In the genomic region with DNA sequence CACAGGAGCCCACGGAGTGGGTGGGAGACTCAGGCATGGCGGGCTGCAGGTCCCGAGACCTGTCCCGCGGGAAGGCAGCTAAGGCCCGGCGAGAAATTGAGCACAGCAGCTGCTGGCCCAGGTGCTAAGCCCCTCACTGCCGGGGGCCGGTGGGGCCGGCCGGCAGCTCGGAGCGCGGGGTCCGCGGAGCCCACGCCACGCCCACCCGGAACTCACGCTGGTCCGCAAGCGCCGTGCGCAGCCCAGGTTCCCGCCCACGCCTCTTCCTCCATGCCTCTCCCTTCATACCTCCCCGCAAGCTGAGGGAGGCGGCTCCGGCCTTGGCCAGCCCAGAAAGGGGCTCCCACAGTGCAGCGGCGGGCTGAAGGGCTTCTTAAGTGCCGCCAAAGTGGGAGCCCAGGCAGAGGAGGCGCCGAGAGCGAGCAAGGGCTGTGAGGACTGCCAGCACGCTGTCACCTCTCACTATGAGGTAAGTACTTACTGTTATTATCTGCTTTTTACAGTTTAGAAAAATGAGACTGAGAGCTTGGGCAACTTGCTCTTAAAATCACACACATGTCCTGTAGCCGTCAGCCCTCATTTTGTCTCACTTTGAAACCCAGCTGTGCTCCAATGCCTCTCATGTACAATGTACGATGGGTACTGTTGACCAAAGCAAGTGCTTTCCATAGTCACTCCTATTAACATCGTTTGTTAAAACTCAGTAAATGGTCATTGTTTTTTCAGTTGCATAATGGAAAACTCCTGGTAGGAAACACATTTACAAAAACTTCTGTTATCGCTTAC, we compare ENCODE assay signal across 1 cellular context.
TF ChIP-seq lines count a peak whose summit lies in the region.

No MANE protein-coding gene starts in this region.

TF ChIP-seq in K562, 482 proteins besides CTCF, POLR2A, EP300 and RAD21 (continued from another document and continues in another):
- TF ChIP-seq POLR2G (IDR thresholded peaks at IDR 0.05; ENCODE audit: low read depth, low read length) (peak; percentile 84), ZC3H8 (IDR thresholded peaks at IDR 0.05) (no peak), MYNN (IDR thresholded peaks at IDR 0.05) (0 out of 2 replicates have a peak, but pooled peaks have one; percentile 56), MYNN (CRISPR knock-in tag; IDR thresholded peaks at IDR 0.05) (no peak), NFE2L1 (tag; IDR thresholded peaks at IDR 0.05; ENCODE audit: borderline replicate concordance, low read depth) (no peak), GABPB1 (CRISPR knock-in tag; IDR thresholded peaks at IDR 0.05) (peak; percentile 27; the same call in 1 of the 2 replicates), ARID2 (IDR thresholded peaks at IDR 0.05) (no peak), MXI1 (IDR thresholded peaks at IDR 0.05; ENCODE audit: low read depth, low read length) (0 out of 2 replicates have a peak, but pooled peaks have one; percentile 29), ZZZ3 (IDR thresholded peaks at IDR 0.05) (no peak), ZNF707 (CRISPR knock-in tag; conservative IDR thresholded peaks at IDR 0.05) (no peak), TAF1 (IDR thresholded peaks at IDR 0.05; ENCODE audit: control insufficient read depth, extremely low read depth, insufficient read depth, low read length, severe bottlenecking) (peak; percentile 61), PCBP2 (IDR thresholded peaks at IDR 0.05; ENCODE audit: low read depth, low read length, poor library complexity, severe bottlenecking) (no peak), RBBP5 (IDR thresholded peaks at IDR 0.05; ENCODE audit: borderline replicate concordance, insufficient read depth, low read length, poor library complexity, severe bottlenecking) (peak; percentile 62), CSDE1 (IDR thresholded peaks at IDR 0.05) (peak in 1 of 2 experiments; percentile 39; a peak in 2 of 4 replicates), HLTF (IDR thresholded peaks at IDR 0.05) (peak; percentile 76; the same call in 1 of the 2 replicates), JUND (IDR thresholded peaks at IDR 0.05; ENCODE audit: borderline replicate concordance, low read depth, low read length) (no peak), JUND (tag; IDR thresholded peaks at IDR 0.05; ENCODE audit: borderline replicate concordance, low read depth, low read length) (no peak), CBX8 (IDR thresholded peaks at IDR 0.05; ENCODE audit: borderline replicate concordance, extremely low read depth, low read depth, low read length, poor library complexity, severe bottlenecking) (no peak), ZNF134 (CRISPR knock-in tag; conservative IDR thresholded peaks at IDR 0.05) (no peak), ZNF408 (CRISPR knock-in tag; IDR thresholded peaks at IDR 0.05; ENCODE audit: low read depth) (no peak), IRF2 (CRISPR knock-in tag; IDR thresholded peaks at IDR 0.05) (no peak), NEUROD1 (IDR thresholded peaks at IDR 0.05; ENCODE audit: borderline replicate concordance, low read depth, low read length, partially characterized antibody) (no peak), ZNF76 (CRISPR knock-in tag; IDR thresholded peaks at IDR 0.05; ENCODE audit: borderline replicate concordance) (no peak), PHB (CRISPR knock-in tag; IDR thresholded peaks at IDR 0.05) (no peak), BCL6 (CRISPR knock-in tag; IDR thresholded peaks at IDR 0.05) (no peak), STAG1 (CRISPR knock-in tag; IDR thresholded peaks at IDR 0.05; ENCODE audit: borderline replicate concordance) (no peak), HDAC8 (tag; IDR thresholded peaks at IDR 0.05) (no peak), HSF4 (CRISPR knock-in tag; IDR thresholded peaks at IDR 0.05; ENCODE audit: borderline replicate concordance) (no peak), ELF4 (CRISPR knock-in tag; IDR thresholded peaks at IDR 0.05) (no peak), NRF1 (conservative IDR thresholded peaks at IDR 0.05 in 1 of 2, IDR thresholded peaks at IDR 0.05 in 1 of 2) (peak; percentile 91 to 92), SNRNP70 (optimal IDR thresholded peaks at IDR 0.05; ENCODE audit: low read depth, low read length) (no peak), CHCHD3 (CRISPR knock-in tag; IDR thresholded peaks at IDR 0.05) (no peak), ZNF140 (CRISPR knock-in tag; IDR thresholded peaks at IDR 0.05) (no peak)
- TF ChIP-seq, protein P1, sequence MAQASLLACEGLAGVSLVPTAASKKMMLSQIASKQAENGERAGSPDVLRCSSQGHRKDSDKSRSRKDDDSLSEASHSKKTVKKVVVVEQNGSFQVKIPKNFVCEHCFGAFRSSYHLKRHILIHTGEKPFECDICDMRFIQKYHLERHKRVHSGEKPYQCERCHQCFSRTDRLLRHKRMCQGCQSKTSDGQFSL (CRISPR knock-in tag; IDR thresholded peaks at IDR 0.05) = no peak
- TF ChIP-seq, protein P1 (tag; IDR thresholded peaks at IDR 0.05) = no peak
- TF ChIP-seq, protein P2, sequence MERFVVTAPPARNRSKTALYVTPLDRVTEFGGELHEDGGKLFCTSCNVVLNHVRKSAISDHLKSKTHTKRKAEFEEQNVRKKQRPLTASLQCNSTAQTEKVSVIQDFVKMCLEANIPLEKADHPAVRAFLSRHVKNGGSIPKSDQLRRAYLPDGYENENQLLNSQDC (CRISPR knock-in tag; IDR thresholded peaks at IDR 0.05) = no peak
- TF ChIP-seq, protein P3, sequence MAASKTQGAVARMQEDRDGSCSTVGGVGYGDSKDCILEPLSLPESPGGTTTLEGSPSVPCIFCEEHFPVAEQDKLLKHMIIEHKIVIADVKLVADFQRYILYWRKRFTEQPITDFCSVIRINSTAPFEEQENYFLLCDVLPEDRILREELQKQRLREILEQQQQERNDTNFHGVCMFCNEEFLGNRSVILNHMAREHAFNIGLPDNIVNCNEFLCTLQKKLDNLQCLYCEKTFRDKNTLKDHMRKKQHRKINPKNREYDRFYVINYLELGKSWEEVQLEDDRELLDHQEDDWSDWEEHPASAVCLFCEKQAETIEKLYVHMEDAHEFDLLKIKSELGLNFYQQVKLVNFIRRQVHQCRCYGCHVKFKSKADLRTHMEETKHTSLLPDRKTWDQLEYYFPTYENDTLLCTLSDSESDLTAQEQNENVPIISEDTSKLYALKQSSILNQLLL (CRISPR knock-in tag; IDR thresholded peaks at IDR 0.05; ENCODE audit: borderline replicate concordance) = no peak
- TF ChIP-seq, protein P4, sequence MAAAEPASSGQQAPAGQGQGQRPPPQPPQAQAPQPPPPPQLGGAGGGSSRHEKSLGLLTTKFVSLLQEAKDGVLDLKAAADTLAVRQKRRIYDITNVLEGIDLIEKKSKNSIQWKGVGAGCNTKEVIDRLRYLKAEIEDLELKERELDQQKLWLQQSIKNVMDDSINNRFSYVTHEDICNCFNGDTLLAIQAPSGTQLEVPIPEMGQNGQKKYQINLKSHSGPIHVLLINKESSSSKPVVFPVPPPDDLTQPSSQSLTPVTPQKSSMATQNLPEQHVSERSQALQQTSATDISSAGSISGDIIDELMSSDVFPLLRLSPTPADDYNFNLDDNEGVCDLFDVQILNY (CRISPR knock-in tag; IDR thresholded peaks at IDR 0.05) = no peak
- TF ChIP-seq, protein P5, sequence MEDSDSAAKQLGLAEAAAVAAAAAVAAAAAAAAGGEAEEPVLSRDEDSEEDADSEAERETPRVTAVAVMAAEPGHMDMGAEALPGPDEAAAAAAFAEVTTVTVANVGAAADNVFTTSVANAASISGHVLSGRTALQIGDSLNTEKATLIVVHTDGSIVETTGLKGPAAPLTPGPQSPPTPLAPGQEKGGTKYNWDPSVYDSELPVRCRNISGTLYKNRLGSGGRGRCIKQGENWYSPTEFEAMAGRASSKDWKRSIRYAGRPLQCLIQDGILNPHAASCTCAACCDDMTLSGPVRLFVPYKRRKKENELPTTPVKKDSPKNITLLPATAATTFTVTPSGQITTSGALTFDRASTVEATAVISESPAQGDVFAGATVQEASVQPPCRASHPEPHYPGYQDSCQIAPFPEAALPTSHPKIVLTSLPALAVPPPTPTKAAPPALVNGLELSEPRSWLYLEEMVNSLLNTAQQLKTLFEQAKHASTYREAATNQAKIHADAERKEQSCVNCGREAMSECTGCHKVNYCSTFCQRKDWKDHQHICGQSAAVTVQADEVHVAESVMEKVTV (CRISPR knock-in tag; IDR thresholded peaks at IDR 0.05) = no peak
- TF ChIP-seq, protein P6, sequence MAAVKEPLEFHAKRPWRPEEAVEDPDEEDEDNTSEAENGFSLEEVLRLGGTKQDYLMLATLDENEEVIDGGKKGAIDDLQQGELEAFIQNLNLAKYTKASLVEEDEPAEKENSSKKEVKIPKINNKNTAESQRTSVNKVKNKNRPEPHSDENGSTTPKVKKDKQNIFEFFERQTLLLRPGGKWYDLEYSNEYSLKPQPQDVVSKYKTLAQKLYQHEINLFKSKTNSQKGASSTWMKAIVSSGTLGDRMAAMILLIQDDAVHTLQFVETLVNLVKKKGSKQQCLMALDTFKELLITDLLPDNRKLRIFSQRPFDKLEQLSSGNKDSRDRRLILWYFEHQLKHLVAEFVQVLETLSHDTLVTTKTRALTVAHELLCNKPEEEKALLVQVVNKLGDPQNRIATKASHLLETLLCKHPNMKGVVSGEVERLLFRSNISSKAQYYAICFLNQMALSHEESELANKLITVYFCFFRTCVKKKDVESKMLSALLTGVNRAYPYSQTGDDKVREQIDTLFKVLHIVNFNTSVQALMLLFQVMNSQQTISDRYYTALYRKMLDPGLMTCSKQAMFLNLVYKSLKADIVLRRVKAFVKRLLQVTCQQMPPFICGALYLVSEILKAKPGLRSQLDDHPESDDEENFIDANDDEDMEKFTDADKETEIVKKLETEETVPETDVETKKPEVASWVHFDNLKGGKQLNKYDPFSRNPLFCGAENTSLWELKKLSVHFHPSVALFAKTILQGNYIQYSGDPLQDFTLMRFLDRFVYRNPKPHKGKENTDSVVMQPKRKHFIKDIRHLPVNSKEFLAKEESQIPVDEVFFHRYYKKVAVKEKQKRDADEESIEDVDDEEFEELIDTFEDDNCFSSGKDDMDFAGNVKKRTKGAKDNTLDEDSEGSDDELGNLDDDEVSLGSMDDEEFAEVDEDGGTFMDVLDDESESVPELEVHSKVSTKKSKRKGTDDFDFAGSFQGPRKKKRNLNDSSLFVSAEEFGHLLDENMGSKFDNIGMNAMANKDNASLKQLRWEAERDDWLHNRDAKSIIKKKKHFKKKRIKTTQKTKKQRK (IDR thresholded peaks at IDR 0.05; ENCODE audit: borderline replicate concordance, low read depth, low read length) = no peak
- TF ChIP-seq, protein P7, sequence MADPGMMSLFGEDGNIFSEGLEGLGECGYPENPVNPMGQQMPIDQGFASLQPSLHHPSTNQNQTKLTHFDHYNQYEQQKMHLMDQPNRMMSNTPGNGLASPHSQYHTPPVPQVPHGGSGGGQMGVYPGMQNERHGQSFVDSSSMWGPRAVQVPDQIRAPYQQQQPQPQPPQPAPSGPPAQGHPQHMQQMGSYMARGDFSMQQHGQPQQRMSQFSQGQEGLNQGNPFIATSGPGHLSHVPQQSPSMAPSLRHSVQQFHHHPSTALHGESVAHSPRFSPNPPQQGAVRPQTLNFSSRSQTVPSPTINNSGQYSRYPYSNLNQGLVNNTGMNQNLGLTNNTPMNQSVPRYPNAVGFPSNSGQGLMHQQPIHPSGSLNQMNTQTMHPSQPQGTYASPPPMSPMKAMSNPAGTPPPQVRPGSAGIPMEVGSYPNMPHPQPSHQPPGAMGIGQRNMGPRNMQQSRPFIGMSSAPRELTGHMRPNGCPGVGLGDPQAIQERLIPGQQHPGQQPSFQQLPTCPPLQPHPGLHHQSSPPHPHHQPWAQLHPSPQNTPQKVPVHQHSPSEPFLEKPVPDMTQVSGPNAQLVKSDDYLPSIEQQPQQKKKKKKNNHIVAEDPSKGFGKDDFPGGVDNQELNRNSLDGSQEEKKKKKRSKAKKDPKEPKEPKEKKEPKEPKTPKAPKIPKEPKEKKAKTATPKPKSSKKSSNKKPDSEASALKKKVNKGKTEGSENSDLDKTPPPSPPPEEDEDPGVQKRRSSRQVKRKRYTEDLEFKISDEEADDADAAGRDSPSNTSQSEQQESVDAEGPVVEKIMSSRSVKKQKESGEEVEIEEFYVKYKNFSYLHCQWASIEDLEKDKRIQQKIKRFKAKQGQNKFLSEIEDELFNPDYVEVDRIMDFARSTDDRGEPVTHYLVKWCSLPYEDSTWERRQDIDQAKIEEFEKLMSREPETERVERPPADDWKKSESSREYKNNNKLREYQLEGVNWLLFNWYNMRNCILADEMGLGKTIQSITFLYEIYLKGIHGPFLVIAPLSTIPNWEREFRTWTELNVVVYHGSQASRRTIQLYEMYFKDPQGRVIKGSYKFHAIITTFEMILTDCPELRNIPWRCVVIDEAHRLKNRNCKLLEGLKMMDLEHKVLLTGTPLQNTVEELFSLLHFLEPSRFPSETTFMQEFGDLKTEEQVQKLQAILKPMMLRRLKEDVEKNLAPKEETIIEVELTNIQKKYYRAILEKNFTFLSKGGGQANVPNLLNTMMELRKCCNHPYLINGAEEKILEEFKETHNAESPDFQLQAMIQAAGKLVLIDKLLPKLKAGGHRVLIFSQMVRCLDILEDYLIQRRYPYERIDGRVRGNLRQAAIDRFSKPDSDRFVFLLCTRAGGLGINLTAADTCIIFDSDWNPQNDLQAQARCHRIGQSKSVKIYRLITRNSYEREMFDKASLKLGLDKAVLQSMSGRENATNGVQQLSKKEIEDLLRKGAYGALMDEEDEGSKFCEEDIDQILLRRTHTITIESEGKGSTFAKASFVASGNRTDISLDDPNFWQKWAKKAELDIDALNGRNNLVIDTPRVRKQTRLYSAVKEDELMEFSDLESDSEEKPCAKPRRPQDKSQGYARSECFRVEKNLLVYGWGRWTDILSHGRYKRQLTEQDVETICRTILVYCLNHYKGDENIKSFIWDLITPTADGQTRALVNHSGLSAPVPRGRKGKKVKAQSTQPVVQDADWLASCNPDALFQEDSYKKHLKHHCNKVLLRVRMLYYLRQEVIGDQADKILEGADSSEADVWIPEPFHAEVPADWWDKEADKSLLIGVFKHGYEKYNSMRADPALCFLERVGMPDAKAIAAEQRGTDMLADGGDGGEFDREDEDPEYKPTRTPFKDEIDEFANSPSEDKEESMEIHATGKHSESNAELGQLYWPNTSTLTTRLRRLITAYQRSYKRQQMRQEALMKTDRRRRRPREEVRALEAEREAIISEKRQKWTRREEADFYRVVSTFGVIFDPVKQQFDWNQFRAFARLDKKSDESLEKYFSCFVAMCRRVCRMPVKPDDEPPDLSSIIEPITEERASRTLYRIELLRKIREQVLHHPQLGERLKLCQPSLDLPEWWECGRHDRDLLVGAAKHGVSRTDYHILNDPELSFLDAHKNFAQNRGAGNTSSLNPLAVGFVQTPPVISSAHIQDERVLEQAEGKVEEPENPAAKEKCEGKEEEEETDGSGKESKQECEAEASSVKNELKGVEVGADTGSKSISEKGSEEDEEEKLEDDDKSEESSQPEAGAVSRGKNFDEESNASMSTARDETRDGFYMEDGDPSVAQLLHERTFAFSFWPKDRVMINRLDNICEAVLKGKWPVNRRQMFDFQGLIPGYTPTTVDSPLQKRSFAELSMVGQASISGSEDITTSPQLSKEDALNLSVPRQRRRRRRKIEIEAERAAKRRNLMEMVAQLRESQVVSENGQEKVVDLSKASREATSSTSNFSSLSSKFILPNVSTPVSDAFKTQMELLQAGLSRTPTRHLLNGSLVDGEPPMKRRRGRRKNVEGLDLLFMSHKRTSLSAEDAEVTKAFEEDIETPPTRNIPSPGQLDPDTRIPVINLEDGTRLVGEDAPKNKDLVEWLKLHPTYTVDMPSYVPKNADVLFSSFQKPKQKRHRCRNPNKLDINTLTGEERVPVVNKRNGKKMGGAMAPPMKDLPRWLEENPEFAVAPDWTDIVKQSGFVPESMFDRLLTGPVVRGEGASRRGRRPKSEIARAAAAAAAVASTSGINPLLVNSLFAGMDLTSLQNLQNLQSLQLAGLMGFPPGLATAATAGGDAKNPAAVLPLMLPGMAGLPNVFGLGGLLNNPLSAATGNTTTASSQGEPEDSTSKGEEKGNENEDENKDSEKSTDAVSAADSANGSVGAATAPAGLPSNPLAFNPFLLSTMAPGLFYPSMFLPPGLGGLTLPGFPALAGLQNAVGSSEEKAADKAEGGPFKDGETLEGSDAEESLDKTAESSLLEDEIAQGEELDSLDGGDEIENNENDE (IDR thresholded peaks at IDR 0.05; ENCODE audit: low read depth, low read length) = no peak
